ENCODE assay signal across 16 cellular contexts in the genomic region with DNA sequence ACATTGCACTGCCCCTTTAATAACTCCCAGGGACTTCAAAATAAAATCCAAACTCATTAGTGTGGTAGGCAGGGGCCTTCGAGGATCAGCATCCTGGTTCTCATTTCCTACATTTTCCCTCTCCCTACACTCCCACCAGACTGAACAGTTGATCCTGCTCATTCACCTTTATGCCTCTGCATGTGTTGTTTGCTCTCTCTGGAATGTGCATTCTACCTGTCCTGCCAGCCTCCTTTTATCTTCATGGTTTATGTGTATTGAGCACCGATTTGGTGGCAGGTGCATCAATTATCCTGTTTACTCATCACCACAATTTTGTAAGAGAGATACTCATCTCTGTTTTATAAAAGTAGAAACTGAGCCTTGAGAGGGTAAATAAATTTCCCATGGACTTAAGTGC.
DNase-seq lines count a peak whose midpoint lies in the region; ATAC-seq and TF ChIP-seq lines count a peak whose summit lies in the region.
"Had no signal": no experiment of that assay in that cellular context is flagged by ENCODE, and none has a peak within 500 bp of the region (broad histone marks: within the 10 kb centered on the region; RNA-seq: fewer than 3 reads in every experiment).

No MANE protein-coding gene starts in this region.

- H3K79me2 ChIP-seq in OCI-LY7 (ENCODE audit: insufficient read depth, low read depth, low read length) = no peaks in the 10 kb centered on the region

- H3K4me1 Mint-ChIP-seq in T-helper 17 cell = peaks cover 21% of the 10 kb centered on the region
- H3K4me1 Mint-ChIP-seq in nephron progenitor cell = no peaks in the 10 kb centered on the region
- H3K4me1 Mint-ChIP-seq: nephron had no signal

- no peak overlapping the region for H2AFZ ChIP-seq in OCI-LY7 (ENCODE audit: low read length)

- no peaks in the 10 kb centered on the region for H3K27me3 ChIP-seq in A673 (replicated peaks; ENCODE audit: insufficient read depth, low read depth, low read length, poor library complexity)

- H3K4me3 Mint-ChIP-seq in T-helper 17 cell (no peak overlapping the region), nephron progenitor cell (no peak overlapping the region)
- H3K4me3 Mint-ChIP-seq: nephron had no signal

- H3K4me3 ChIP-seq in OCI-LY7 (ENCODE audit: low read depth, low read length, poor library complexity, severe bottlenecking) (no peak overlapping the region), A673 (ENCODE audit: low read depth, low read length, poor library complexity, severe bottlenecking) (no peak overlapping the region)

- no peaks in the 10 kb centered on the region for H3K27me3 Mint-ChIP-seq in T-helper 17 cell
- no peaks in the 10 kb centered on the region for H3K27me3 Mint-ChIP-seq in nephron progenitor cell (ENCODE audit: low read depth, poor library complexity)

- H3K27ac Mint-ChIP-seq in T-helper 17 cell = peak overlapping the region; percentile 2
- H3K27ac Mint-ChIP-seq in nephron progenitor cell = peak overlapping the region; percentile 71
- H3K27ac Mint-ChIP-seq: nephron had no signal

- no peaks in the 10 kb centered on the region for H3K9me2 ChIP-seq in OCI-LY7 (ENCODE audit: insufficient read depth, low read length)

- TF ChIP-seq CTCF in nephron progenitor cell (IDR thresholded peaks at IDR 0.05) (no peak), OCI-LY7 (conservative IDR thresholded peaks at IDR 0.05; ENCODE audit: low read length) (no peak), A673 (conservative IDR thresholded peaks at IDR 0.05; ENCODE audit: low read depth, low read length) (no peak)

- POLR2A ChIA-PET in OCI-LY7 (lab: Charles Lee) = interaction anchor here (0.7 to 0.8 kb wide), 2 partner anchors 10 to 37 kb away, joined by 3 read pairs; no protein-coding TSS in a partner anchor
- POLR2A ChIA-PET in A673 (lab: Charles Lee; ENCODE audit: low non-redundant PET) = no interaction called here

- H3K9me3 Mint-ChIP-seq in nephron progenitor cell = peaks cover 33% of the 10 kb centered on the region

- intact Hi-C loops in OCI-LY7 (cut with micrococcal nuclease; ENCODE audit: unreplicated experiment) = no loop called here
- intact Hi-C loops in A673 (cut with micrococcal nuclease; ENCODE audit: unreplicated experiment) = no loop called here

- BruUV-seq in OCI-LY7 (replicated peaks; lab: Mats Ljungman, UMichigan) = no TSS peak
- no TSS peak for BruUV-seq in A673 (replicated peaks; lab: Mats Ljungman, UMichigan)

- CTCF ChIA-PET in OCI-LY7 (lab: Charles Lee; ENCODE audit: unreplicated experiment) (no interaction called here), A673 (lab: Charles Lee) (no interaction called here)

- no peak overlapping the region for H3K27ac ChIP-seq in OCI-LY7 (ENCODE audit: low read depth, low read length, poor library complexity, severe bottlenecking)
- no peak overlapping the region for H3K27ac ChIP-seq in A673 (ENCODE audit: low read depth, low read length, poor library complexity, severe bottlenecking)
- H3K27ac ChIP-seq: 22Rv1 had no signal

- ATAC-seq in T-helper 17 cell (no peak), GM21367 (IDR thresholded peaks at IDR 0.05; ENCODE audit: unreplicated experiment) (no peak)

- H3K4me1 ChIP-seq in OCI-LY7 (ENCODE audit: insufficient read depth, low read length, poor library complexity, severe bottlenecking) (no peaks in the 10 kb centered on the region), A673 (ENCODE audit: insufficient read depth, low read length, poor library complexity, severe bottlenecking) (no peaks in the 10 kb centered on the region)

- peak; percentile 57 for DNase-seq in NCI-H1092 treated with DMSO at 0.1 percent for 48 hours (lab: John Stamatoyannopoulos, UW)
- no peak for DNase-seq in NCI-H1092 (lab: John Stamatoyannopoulos, UW)
- peak; percentile 99 for DNase-seq in NCI-H146 treated with DMSO at 0.1 percent for 48 hours (lab: John Stamatoyannopoulos, UW; ENCODE audit: unreplicated experiment)
- no peak for DNase-seq in T-helper 17 cell
- no peak for DNase-seq in nephron progenitor cell
- no peak for DNase-seq in OCI-LY7 (ENCODE audit: low spot score)
- DNase-seq in A673 (ENCODE audit: low spot score) = no peak
- DNase-seq: activated CD4-positive, alpha-beta T cell treated with anti-CD3 and anti-CD28 coated beads for 4 hours; activated T-cell treated with anti-CD3 and anti-CD28 coated beads, Interleukin-2, amount 50 U/mL, for 48 hours; caudate nucleus; foreskin melanocyte; NCI-H524 treated with DMSO at 0.1 percent for 48 hours; T-helper 2 cell had no signal

- H3K36me3 ChIP-seq in OCI-LY7 (ENCODE audit: insufficient read depth, low read length) (no peaks in the 10 kb centered on the region), A673 (ENCODE audit: insufficient read depth, low read length, poor library complexity, severe bottlenecking) (no peaks in the 10 kb centered on the region)

- H3K9me3 ChIP-seq in T-helper 17 cell (ENCODE audit: control insufficient read depth, low read length, poor library complexity, severe bottlenecking) = no peaks in the 10 kb centered on the region
- no peaks in the 10 kb centered on the region for H3K9me3 ChIP-seq in OCI-LY7 (ENCODE audit: low read length)
- H3K9me3 ChIP-seq in A673 (ENCODE audit: low read depth, low read length, poor library complexity, severe bottlenecking) = peaks cover 4% of the 10 kb centered on the region

- H4K20me1 ChIP-seq in OCI-LY7 (ENCODE audit: insufficient read depth, low read length) = no peaks in the 10 kb centered on the region

- H3K4me2 ChIP-seq in OCI-LY7 (ENCODE audit: low read length) = no peak overlapping the region

- H3K36me3 Mint-ChIP-seq in T-helper 17 cell (ENCODE audit: low read depth) (peaks cover 9% of the 10 kb centered on the region), nephron progenitor cell (ENCODE audit: low read depth) (peaks cover 9% of the 10 kb centered on the region)

Comparison
In these comparisons a context has a peak if more than half of its experiments do, and no peak if none do; other contexts are left out.
1. DNase-seq: peak in NCI-H1092 treated with DMSO at 0.1 percent for 48 hours (single experiment) and NCI-H146 treated with DMSO at 0.1 percent for 48 hours (single experiment); none in NCI-H1092 (single experiment), T-helper 17 cell (0 of 3), nephron progenitor cell (single experiment), OCI-LY7 (single experiment) and A673 (single experiment).